Comparison of ENCODE assay signal across 21 cellular contexts in the genomic region with DNA sequence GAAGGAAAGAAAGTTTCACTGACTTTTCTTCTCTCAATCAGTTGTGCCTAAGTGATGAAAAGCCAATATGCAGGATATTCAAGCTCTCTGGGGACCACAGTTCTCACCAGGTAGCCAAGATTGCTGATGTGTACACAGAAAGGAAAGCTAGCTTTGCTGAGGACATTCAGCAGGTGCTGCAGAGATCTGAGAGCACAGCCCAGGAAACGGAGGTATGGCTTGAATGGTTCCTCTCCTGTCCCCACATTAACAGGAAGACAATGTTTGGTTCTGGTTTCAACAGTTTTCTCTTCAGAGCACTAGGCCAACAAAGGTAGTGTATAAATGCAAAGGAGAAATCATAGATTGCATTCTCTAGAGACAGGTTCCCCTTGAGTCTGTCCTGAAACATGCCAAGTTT.
A peak's percentile ranks its signal among the peaks of the same experiment; 100 is the strongest.
DNase-seq lines count a peak whose midpoint lies in the region; ATAC-seq and TF ChIP-seq lines count a peak whose summit lies in the region.
"Had no signal": no experiment of that assay in that cellular context is flagged by ENCODE, and none has a peak within 500 bp of the region (broad histone marks: within the 10 kb centered on the region; RNA-seq: fewer than 3 reads in every experiment).

No MANE protein-coding gene starts in this region.

- H2AFZ ChIP-seq in MM.1S (ENCODE audit: low read length), result peak overlapping the region; percentile 5; the same call in 1 of the 2 replicates
- no peak overlapping the region for H2AFZ ChIP-seq in PC-3 (ENCODE audit: low read length)
- H2AFZ ChIP-seq: parathyroid adenoma, PC-9 had no signal

- H3K36me3 Mint-ChIP-seq in activated CD4-positive, alpha-beta T cell treated with anti-CD3 and anti-CD28 coated beads, Interleukin-2, amount 10 ng/mL, durations not matched to agents 24 days and 14 days (ENCODE audit: low read depth), result no peaks in the 10 kb centered on the region
- peaks cover 0 to 8% of the 10 kb centered on the region in 2 donors for H3K36me3 Mint-ChIP-seq in naive B cell
- H3K36me3 Mint-ChIP-seq in activated T-helper 2 cell treated with anti-CD3 and anti-CD28 coated beads, Interferon-gamma antibody, Interleukin-2, Interleukin-4, amounts not matched to agents 10 μg/mL and 5 μg/mL and 100 μg/mL, durations not matched to agents 14 hours and 24 hours and 36 hours (ENCODE audit: low read depth), result no peaks in the 10 kb centered on the region

- peak; percentile 49 for ATAC-seq in GM21367 (IDR thresholded peaks at IDR 0.05; ENCODE audit: unreplicated experiment)
- peak; percentile 97 for ATAC-seq in naive B cell (ENCODE audit: low read depth in 2 of 2)
- ATAC-seq in GM18505 (IDR thresholded peaks at IDR 0.05; ENCODE audit: unreplicated experiment), result no peak
- no peak for ATAC-seq in PC-3
- ATAC-seq: left ventricle myocardium superior, SK-N-SH treated with all-trans-retinoic acid at 6 μM for 48 hours had no signal

- intact Hi-C loops in activated CD4-positive, alpha-beta T cell treated with anti-CD3 and anti-CD28 coated beads, Interleukin-2, amount 10 ng/mL, durations not matched to agents 24 days and 14 days (cut with micrococcal nuclease), result no loop called here
- intact Hi-C loops in PC-3 (cut with micrococcal nuclease), result no loop called here
- intact Hi-C loops in activated T-helper 2 cell treated with anti-CD3 and anti-CD28 coated beads, Interferon-gamma antibody, Interleukin-2, Interleukin-4, amounts not matched to agents 10 μg/mL and 5 μg/mL and 100 μg/mL, durations not matched to agents 14 hours and 24 hours and 36 hours (cut with micrococcal nuclease), result no loop called here

- H3K4me3 ChIP-seq in MM.1S (ENCODE audit: low read length) (no peak overlapping the region), PC-3 (ENCODE audit: low read length) (no peak overlapping the region)
- H3K4me3 ChIP-seq: PC-9 had no signal

- H3K9ac ChIP-seq in MM.1S (ENCODE audit: low read length) (no peak overlapping the region), PC-3 (ENCODE audit: low read length) (no peak overlapping the region)
- H3K9ac ChIP-seq: parathyroid adenoma had no signal

- no peaks in the 10 kb centered on the region for H3K79me2 ChIP-seq in MM.1S (ENCODE audit: low read length)
- no peaks in the 10 kb centered on the region for H3K79me2 ChIP-seq in PC-3 (ENCODE audit: low read length)
- H3K79me2 ChIP-seq: parathyroid adenoma had no signal

- H3K36me3 ChIP-seq in MM.1S (replicated peaks; ENCODE audit: insufficient read depth, low read length) (no peaks in the 10 kb centered on the region), PC-3 (ENCODE audit: low read depth, low read length) (no peaks in the 10 kb centered on the region)

- H3K27me3 ChIP-seq in MM.1S (replicated peaks; ENCODE audit: insufficient read depth, low read length) (no peaks in the 10 kb centered on the region), PC-3 (ENCODE audit: low read length) (no peaks in the 10 kb centered on the region)

- DNase-seq in activated CD4-positive, alpha-beta T cell treated with anti-CD3 and anti-CD28 coated beads, Interleukin-2, amount 10 ng/mL, durations not matched to agents 24 days and 14 days, result peak; percentile 62
- no peak for DNase-seq in activated CD4-positive, alpha-beta T cell treated with anti-CD3 and anti-CD28 coated beads, Interleukin-2, amount 50 U/mL, for 48 hours
- DNase-seq in MM.1S (peak; percentile 64), naive B cell (peak; percentile 51), PC-3 (no peak)
- DNase-seq in activated T-helper 2 cell treated with anti-CD3 and anti-CD28 coated beads, Interferon-gamma antibody, Interleukin-2, Interleukin-4, amounts not matched to agents 10 μg/mL and 5 μg/mL and 100 μg/mL, durations not matched to agents 14 hours and 24 hours and 36 hours (ENCODE audit: low spot score), result no peak
- DNase-seq: activated CD4-positive, alpha-beta memory T cell treated with anti-CD3 and anti-CD28 coated beads for 36 hours; activated effector memory CD4-positive, alpha-beta T cell treated with Interleukin-2 at 50 U/mL for 16 hours; C1 segment of cervical spinal cord; left ventricle myocardium superior; NCI-H1048; NCI-H526; PC-9; stimulated activated CD4-positive, alpha-beta T cell treated with anti-CD3 and anti-CD28 coated beads, Interleukin-4, amount 100 ng/mL, for 24 hours; stimulated activated CD8-positive, alpha-beta memory T cell treated with anti-CD3 and anti-CD28 coated beads, Interleukin-4, amount 100 ng/mL, for 48 hours; trophoblast cell had no signal

- CTCF ChIA-PET in PC-3 (lab: Charles Lee), result no interaction called here

- no peaks in the 10 kb centered on the region for H4K20me1 ChIP-seq in MM.1S (ENCODE audit: insufficient read depth, low read length)
- H4K20me1 ChIP-seq in PC-3 (ENCODE audit: low read length), result no peaks in the 10 kb centered on the region

- H3K4me3 Mint-ChIP-seq in activated CD4-positive, alpha-beta T cell treated with anti-CD3 and anti-CD28 coated beads, Interleukin-2, amount 10 ng/mL, durations not matched to agents 24 days and 14 days, result no peak overlapping the region
- peak overlapping the region in 7 of 8 donors; percentile 31 to 76 (median 56) for H3K4me3 Mint-ChIP-seq in naive B cell
- no peak overlapping the region for H3K4me3 Mint-ChIP-seq in activated T-helper 2 cell treated with anti-CD3 and anti-CD28 coated beads, Interferon-gamma antibody, Interleukin-2, Interleukin-4, amounts not matched to agents 10 μg/mL and 5 μg/mL and 100 μg/mL, durations not matched to agents 14 hours and 24 hours and 36 hours (ENCODE audit: low read depth)
- H3K4me3 Mint-ChIP-seq: activated CD4-positive, alpha-beta memory T cell treated with anti-CD3 and anti-CD28 coated beads for 36 hours had no signal

- H3F3A ChIP-seq in MM.1S (ENCODE audit: insufficient read depth, low read length) (no peaks in the 10 kb centered on the region), PC-3 (ENCODE audit: low read length, unreplicated experiment) (no peaks in the 10 kb centered on the region)

- H3K9me2 ChIP-seq in MM.1S (replicated peaks; ENCODE audit: insufficient read depth, low read length) (no peaks in the 10 kb centered on the region), PC-3 (replicated peaks; ENCODE audit: low read length) (no peaks in the 10 kb centered on the region)

- H3K27ac ChIP-seq in MM.1S (ENCODE audit: low read length) (peak overlapping the region; percentile 1; the same call in 1 of the 2 replicates), PC-3 (ENCODE audit: low read length) (no peak overlapping the region)
- H3K27ac ChIP-seq: 22Rv1, parathyroid adenoma, PC-9 had no signal

- no peak for TF ChIP-seq POLR2A in GM18505 (IDR thresholded peaks at IDR 0.05; ENCODE audit: borderline replicate concordance, extremely low read depth, insufficient read depth, insufficient read length)

- no peak for TF ChIP-seq CTCF in MM.1S (IDR thresholded peaks at IDR 0.05; ENCODE audit: low read length)
- no peak for TF ChIP-seq CTCF in PC-3 (conservative IDR thresholded peaks at IDR 0.05; ENCODE audit: low read depth, low read length)

- H3K27me3 Mint-ChIP-seq in activated CD4-positive, alpha-beta T cell treated with anti-CD3 and anti-CD28 coated beads, Interleukin-2, amount 10 ng/mL, durations not matched to agents 24 days and 14 days, result peaks cover 1% of the 10 kb centered on the region
- no peaks in the 10 kb centered on the region for H3K27me3 Mint-ChIP-seq in naive B cell
- H3K27me3 Mint-ChIP-seq in activated T-helper 2 cell treated with anti-CD3 and anti-CD28 coated beads, Interferon-gamma antibody, Interleukin-2, Interleukin-4, amounts not matched to agents 10 μg/mL and 5 μg/mL and 100 μg/mL, durations not matched to agents 14 hours and 24 hours and 36 hours (ENCODE audit: low read depth), result peaks cover 2% of the 10 kb centered on the region
- H3K27me3 Mint-ChIP-seq: activated CD4-positive, alpha-beta memory T cell treated with anti-CD3 and anti-CD28 coated beads for 36 hours had no signal

- no peak overlapping the region for H3K27ac Mint-ChIP-seq in activated CD4-positive, alpha-beta T cell treated with anti-CD3 and anti-CD28 coated beads, Interleukin-2, amount 10 ng/mL, durations not matched to agents 24 days and 14 days
- H3K27ac Mint-ChIP-seq in naive B cell, result peak overlapping the region; percentile 41 to 94 (median 84)
- no peak overlapping the region for H3K27ac Mint-ChIP-seq in activated T-helper 2 cell treated with anti-CD3 and anti-CD28 coated beads, Interferon-gamma antibody, Interleukin-2, Interleukin-4, amounts not matched to agents 10 μg/mL and 5 μg/mL and 100 μg/mL, durations not matched to agents 14 hours and 24 hours and 36 hours
- H3K27ac Mint-ChIP-seq: activated CD4-positive, alpha-beta memory T cell treated with anti-CD3 and anti-CD28 coated beads for 36 hours had no signal

- peaks cover 14% of the 10 kb centered on the region for H3K4me1 Mint-ChIP-seq in activated CD4-positive, alpha-beta T cell treated with anti-CD3 and anti-CD28 coated beads, Interleukin-2, amount 10 ng/mL, durations not matched to agents 24 days and 14 days
- H3K4me1 Mint-ChIP-seq in naive B cell, result peaks cover 33 to 63% (median 51%) of the 10 kb centered on the region in 3 donors
- peaks cover 8% of the 10 kb centered on the region for H3K4me1 Mint-ChIP-seq in activated T-helper 2 cell treated with anti-CD3 and anti-CD28 coated beads, Interferon-gamma antibody, Interleukin-2, Interleukin-4, amounts not matched to agents 10 μg/mL and 5 μg/mL and 100 μg/mL, durations not matched to agents 14 hours and 24 hours and 36 hours (ENCODE audit: low read depth)

- POLR2A ChIA-PET in PC-3 (lab: Charles Lee; ENCODE audit: unreplicated experiment), result no interaction called here

- no TSS peak for BruUV-seq in PC-3 (replicated peaks; lab: Mats Ljungman, UMichigan)

- no peak overlapping the region for H3K4me2 ChIP-seq in MM.1S (ENCODE audit: low read depth, low read length)
- no peak overlapping the region for H3K4me2 ChIP-seq in PC-3 (ENCODE audit: low read length)
- H3K4me2 ChIP-seq: PC-9 had no signal

- peaks cover 7% of the 10 kb centered on the region for H3K9me3 Mint-ChIP-seq in activated CD4-positive, alpha-beta T cell treated with anti-CD3 and anti-CD28 coated beads, Interleukin-2, amount 10 ng/mL, durations not matched to agents 24 days and 14 days
- H3K9me3 Mint-ChIP-seq in naive B cell, result peaks cover 0 to 9% (median 7%) of the 10 kb centered on the region in 7 donors
- peaks cover 7% of the 10 kb centered on the region for H3K9me3 Mint-ChIP-seq in activated T-helper 2 cell treated with anti-CD3 and anti-CD28 coated beads, Interferon-gamma antibody, Interleukin-2, Interleukin-4, amounts not matched to agents 10 μg/mL and 5 μg/mL and 100 μg/mL, durations not matched to agents 14 hours and 24 hours and 36 hours

- no peaks in the 10 kb centered on the region for H3K9me3 ChIP-seq in MM.1S (replicated peaks; ENCODE audit: insufficient read depth, low read length)
- H3K9me3 ChIP-seq in PC-3 (ENCODE audit: low read length), result no peaks in the 10 kb centered on the region

- H3K4me1 ChIP-seq in MM.1S (ENCODE audit: low read length), result peaks cover 10% of the 10 kb centered on the region; the same call in 1 of the 2 replicates
- H3K4me1 ChIP-seq in PC-3 (ENCODE audit: insufficient read depth, low read length), result peaks cover 10% of the 10 kb centered on the region; the same call in 1 of the 2 replicates

Comparison
In these comparisons a context has a peak if more than half of its experiments do, and no peak if none do; other contexts are left out.
1. DNase-seq: peak in activated CD4-positive, alpha-beta T cell treated with anti-CD3 and anti-CD28 coated beads, Interleukin-2, amount 10 ng/mL, durations not matched to agents 24 days and 14 days (single experiment), MM.1S (single experiment) and naive B cell (single experiment); none in activated CD4-positive, alpha-beta T cell treated with anti-CD3 and anti-CD28 coated beads, Interleukin-2, amount 50 U/mL, for 48 hours (0 of 2), PC-3 (single experiment) and activated T-helper 2 cell treated with anti-CD3 and anti-CD28 coated beads, Interferon-gamma antibody, Interleukin-2, Interleukin-4, amounts not matched to agents 10 μg/mL and 5 μg/mL and 100 μg/mL, durations not matched to agents 14 hours and 24 hours and 36 hours (single experiment).
2. H3K27ac Mint-ChIP-seq: peak in naive B cell (6 of 6); none in activated CD4-positive, alpha-beta T cell treated with anti-CD3 and anti-CD28 coated beads, Interleukin-2, amount 10 ng/mL, durations not matched to agents 24 days and 14 days (single experiment) and activated T-helper 2 cell treated with anti-CD3 and anti-CD28 coated beads, Interferon-gamma antibody, Interleukin-2, Interleukin-4, amounts not matched to agents 10 μg/mL and 5 μg/mL and 100 μg/mL, durations not matched to agents 14 hours and 24 hours and 36 hours (single experiment).
3. H3K4me3 Mint-ChIP-seq: peak in naive B cell (7 of 8); none in activated CD4-positive, alpha-beta T cell treated with anti-CD3 and anti-CD28 coated beads, Interleukin-2, amount 10 ng/mL, durations not matched to agents 24 days and 14 days (single experiment) and activated T-helper 2 cell treated with anti-CD3 and anti-CD28 coated beads, Interferon-gamma antibody, Interleukin-2, Interleukin-4, amounts not matched to agents 10 μg/mL and 5 μg/mL and 100 μg/mL, durations not matched to agents 14 hours and 24 hours and 36 hours (single experiment).
4. ATAC-seq: peak in GM21367 (single experiment) and naive B cell (2 of 2); none in GM18505 (single experiment) and PC-3 (single experiment).